Comparison of ENCODE assay signal across 8 cellular contexts in the genomic region with DNA sequence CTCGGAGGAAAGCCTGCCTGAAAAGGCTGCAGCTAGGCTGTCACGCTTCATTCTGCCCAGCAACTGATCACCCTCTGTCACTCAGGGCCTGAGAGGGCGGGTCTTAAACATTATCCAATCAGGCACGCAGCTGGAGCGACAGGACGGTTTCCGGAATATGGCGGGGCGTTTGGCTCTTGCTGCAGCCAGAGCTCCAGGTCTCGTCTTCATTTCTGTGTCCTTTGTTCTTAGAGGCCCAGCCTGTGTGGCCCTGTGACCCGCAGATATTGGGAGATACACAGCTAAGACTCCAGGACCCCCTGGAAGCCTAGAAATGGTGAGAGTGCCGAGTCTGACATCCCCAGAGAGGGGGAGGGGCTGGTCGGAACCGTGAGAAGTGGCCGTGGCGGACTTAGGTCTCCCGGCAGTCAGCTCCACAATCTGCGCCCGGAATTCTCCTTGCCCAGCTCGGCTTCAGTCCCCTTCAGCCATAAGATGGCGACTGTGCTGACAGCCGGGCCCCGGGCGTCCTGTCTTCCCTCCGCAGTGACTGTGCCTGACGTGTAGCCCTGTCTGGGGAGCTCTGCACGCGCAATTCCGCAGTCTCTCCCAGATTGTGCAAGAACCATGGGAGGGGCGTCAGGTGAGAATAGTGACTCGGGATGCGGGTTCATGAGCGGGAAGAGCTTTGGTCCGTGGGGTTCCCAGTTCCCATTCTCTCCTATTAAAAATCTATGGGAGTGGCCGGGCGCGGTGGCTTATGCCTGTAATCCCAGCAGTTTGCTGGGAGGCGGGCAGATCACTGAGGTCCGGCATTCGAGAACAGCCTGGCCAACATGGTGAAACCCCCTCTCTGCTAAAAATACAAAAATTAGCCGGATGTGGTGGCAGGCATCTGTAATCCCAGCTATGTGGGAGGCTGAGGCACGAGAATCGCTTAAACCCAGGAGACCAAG. TPM values are rescaled to one million over a fixed set of nuclear protein-coding genes. Genes with fewer than 3 reads are reported as not detected.
DNase-seq lines count a peak whose midpoint lies in the region; ATAC-seq and TF ChIP-seq lines count a peak whose summit lies in the region.

A gene (plus strand): TSS at position 144 of the 935 bp plus-strand sequence. CDS start 170 bp downstream, at position 314.

- peak within 1 kb of the TSS; percentile 99 for H3K27ac Mint-ChIP-seq in activated CD8-positive, alpha-beta T cell treated with anti-CD3 and anti-CD28 coated beads, Interleukin-2, amount 10 ng/mL, durations not matched to agents 7 days and 5 days

- peaks cover 48% of the 10 kb centered on the region for H3K36me3 Mint-ChIP-seq in activated CD8-positive, alpha-beta T cell treated with anti-CD3 and anti-CD28 coated beads, Interleukin-2, amount 10 ng/mL, durations not matched to agents 7 days and 5 days (ENCODE audit: low read depth)

- H3K36me3 ChIP-seq in lower lobe of right lung, result no peaks in the 10 kb centered on the region

- ATAC-seq in GM19397 (IDR thresholded peaks at IDR 0.05; ENCODE audit: unreplicated experiment), result peak; percentile 99
- ATAC-seq in HG03571 (IDR thresholded peaks at IDR 0.05; ENCODE audit: unreplicated experiment), result peak; percentile 97
- ATAC-seq in activated CD8-positive, alpha-beta T cell treated with anti-CD3 and anti-CD28 coated beads, Interleukin-2, amount 10 ng/mL, durations not matched to agents 7 days and 5 days, result peak; percentile 100
- ATAC-seq in lower lobe of right lung, result peak; percentile 99 to 100

- DNase-seq in CD1c-positive myeloid dendritic cell (ENCODE audit: extremely low spot score) (peak; percentile 96), NCI-H82 (lab: John Stamatoyannopoulos, UW) (peak; percentile 99), lower lobe of right lung (peak; percentile 94)
- DNase-seq in activated CD8-positive, alpha-beta T cell treated with anti-CD3 and anti-CD28 coated beads, Interleukin-2, amount 10 ng/mL, durations not matched to agents 7 days and 5 days, result peak; percentile 96
- DNase-seq in effector CD4-positive, alpha-beta T cell, result peak; percentile 90
- DNase-seq in stimulated activated CD4-positive, alpha-beta T cell treated with anti-CD3 and anti-CD28 coated beads, TNF-alpha, amount 100 ng/mL, for 1 hour (ENCODE audit: low read depth in 3 of 3, low spot score in 1 of 3), result peak; percentile 69 to 74 (median 74)

- H3K27me3 Mint-ChIP-seq in activated CD8-positive, alpha-beta T cell treated with anti-CD3 and anti-CD28 coated beads, Interleukin-2, amount 10 ng/mL, durations not matched to agents 7 days and 5 days (ENCODE audit: low read depth), result no peaks in the 10 kb centered on the region

- POLR2A ChIA-PET in activated CD8-positive, alpha-beta T cell treated with anti-CD3 and anti-CD28 coated beads, Interleukin-2, amount 10 ng/mL, durations not matched to agents 7 days and 5 days (lab: Charles Lee), result interaction anchor here (0.5 to 2.3 kb wide), 33 partner anchors 10 to 1339 kb away, joined by 3 to 21 read pairs (median 5); a partner anchor contains a TSS

- H3K4me3 ChIP-seq in lower lobe of right lung, result peak within 1 kb of the TSS; percentile 89

- peaks cover 11% of the 10 kb centered on the region for H3K9me3 Mint-ChIP-seq in activated CD8-positive, alpha-beta T cell treated with anti-CD3 and anti-CD28 coated beads, Interleukin-2, amount 10 ng/mL, durations not matched to agents 7 days and 5 days (ENCODE audit: insufficient read depth)

- intact Hi-C loops in lower lobe of right lung (cut with DNase I), result no loop called here

- no peaks in the 10 kb centered on the region for H3K27me3 ChIP-seq in lower lobe of right lung (ENCODE audit: low read depth)

- TF ChIP-seq CTCF in lower lobe of right lung (IDR thresholded peaks at IDR 0.05), result no peak

- peaks cover 4% of the 10 kb centered on the region for H3K9me3 ChIP-seq in lower lobe of right lung

- peaks cover 17% of the 10 kb centered on the region for H3K4me1 ChIP-seq in lower lobe of right lung

- peak within 1 kb of the TSS; percentile 100 for H3K4me3 Mint-ChIP-seq in activated CD8-positive, alpha-beta T cell treated with anti-CD3 and anti-CD28 coated beads, Interleukin-2, amount 10 ng/mL, durations not matched to agents 7 days and 5 days

- CTCF ChIA-PET in activated CD8-positive, alpha-beta T cell treated with anti-CD3 and anti-CD28 coated beads, Interleukin-2, amount 10 ng/mL, durations not matched to agents 7 days and 5 days (lab: Charles Lee), result interaction anchor here (1.0 to 2.3 kb wide), 9 partner anchors 10 to 1268 kb away, joined by 3 to 12 read pairs (median 4); a partner anchor contains a TSS

- peaks cover 28% of the 10 kb centered on the region for H3K4me1 Mint-ChIP-seq in activated CD8-positive, alpha-beta T cell treated with anti-CD3 and anti-CD28 coated beads, Interleukin-2, amount 10 ng/mL, durations not matched to agents 7 days and 5 days (ENCODE audit: low read depth)

- peak within 1 kb of the TSS; percentile 93 for H3K27ac ChIP-seq in lower lobe of right lung

RNA-seq across cellular contexts. Expression of the gene that starts here (rescaled TPM):
- 10 to 100 TPM; 13.0 to 14.0 TPM for total RNA-seq in activated CD8-positive, alpha-beta T cell treated with anti-CD3 and anti-CD28 coated beads, Interleukin-2, amount 10 ng/mL, durations not matched to agents 7 days and 5 days
- 19.3 TPM for total RNA-seq in lower lobe of right lung

Comparison
In these comparisons a context has a peak if more than half of its experiments do, and no peak if none do; other contexts are left out.
1. Peak in every context shown above with its lines: DNase-seq, ATAC-seq, H3K4me3 ChIP-seq and H3K27ac ChIP-seq.